In genomic region chr17:39939588-39940419, GRCh38 we compare ENCODE assay signal across 1 cellular context.
TF ChIP-seq lines count a peak whose summit lies in the region.

No MANE protein-coding gene starts in this region.

TF ChIP-seq in K562, 482 proteins besides CTCF, POLR2A, EP300 and RAD21 (continued from another document and continues in another):
- TF ChIP-seq ZBTB43 (CRISPR knock-in tag; IDR thresholded peaks at IDR 0.05) = no peak
- TF ChIP-seq JUND (IDR thresholded peaks at IDR 0.05; ENCODE audit: borderline replicate concordance, low read depth, low read length) = peak; percentile 75
- peak; percentile 65; the same call in 2 of the 3 replicates for TF ChIP-seq JUND (tag; IDR thresholded peaks at IDR 0.05; ENCODE audit: borderline replicate concordance, low read depth, low read length)
- TF ChIP-seq ZNF134 (CRISPR knock-in tag; conservative IDR thresholded peaks at IDR 0.05) = peak; percentile 73
- TF ChIP-seq CXXC5 (CRISPR knock-in tag; IDR thresholded peaks at IDR 0.05) = no peak
- no peak for TF ChIP-seq ETV6 (IDR thresholded peaks at IDR 0.05; ENCODE audit: borderline replicate concordance in 1 of 2, low read depth in 2 of 2, low read length in 1 of 2)
- no peak for TF ChIP-seq ETV6 (CRISPR knock-in tag; IDR thresholded peaks at IDR 0.05; ENCODE audit: borderline replicate concordance)
- TF ChIP-seq MAX (CRISPR knock-in tag; IDR thresholded peaks at IDR 0.05) = peak; percentile 52; the same call in 1 of the 2 replicates
- TF ChIP-seq ZBTB5 (IDR thresholded peaks at IDR 0.05) = no peak
- TF ChIP-seq ZNF311 (CRISPR knock-in tag; IDR thresholded peaks at IDR 0.05) = no peak
- 0 out of 4 replicates have a peak, but pooled peaks of 1 of the 2 experiments have one; percentile 57 for TF ChIP-seq ZNF318 (IDR thresholded peaks at IDR 0.05; ENCODE audit: borderline replicate concordance in 1 of 2, low read depth in 1 of 2)
- no peak for TF ChIP-seq IFI16 (CRISPR knock-in tag; IDR thresholded peaks at IDR 0.05)
- TF ChIP-seq NCOA1 (IDR thresholded peaks at IDR 0.05; ENCODE audit: low read depth) = no peak
- peak; percentile 63; the same call in 1 of the 2 replicates for TF ChIP-seq ZBTB17 (CRISPR knock-in tag; IDR thresholded peaks at IDR 0.05)
- TF ChIP-seq PREB (CRISPR knock-in tag; IDR thresholded peaks at IDR 0.05) = no peak
- TF ChIP-seq BMI1 (IDR thresholded peaks at IDR 0.05; ENCODE audit: low read length) = no peak
- no peak for TF ChIP-seq RREB1 (CRISPR knock-in tag; IDR thresholded peaks at IDR 0.05)
- TF ChIP-seq CC2D1A (IDR thresholded peaks at IDR 0.05) = no peak
- TF ChIP-seq MYNN (IDR thresholded peaks at IDR 0.05) = no peak
- TF ChIP-seq MYNN (CRISPR knock-in tag; IDR thresholded peaks at IDR 0.05) = no peak
- TF ChIP-seq AFF4 (CRISPR knock-in tag; IDR thresholded peaks at IDR 0.05) = no peak
- no peak for TF ChIP-seq HNRNPLL (IDR thresholded peaks at IDR 0.05; ENCODE audit: low read depth, low read length, poor library complexity, severe bottlenecking)
- TF ChIP-seq ETS1 (conservative IDR thresholded peaks at IDR 0.05; ENCODE audit: control insufficient read depth, low read depth, low read length) = no peak
- no peak for TF ChIP-seq NR4A1 (CRISPR knock-in tag; IDR thresholded peaks at IDR 0.05)
- no peak for TF ChIP-seq NR4A1 (tag; IDR thresholded peaks at IDR 0.05)
- TF ChIP-seq YY1 (IDR thresholded peaks at IDR 0.05; ENCODE audit: borderline replicate concordance in 1 of 3, control insufficient read depth in 1 of 3, extremely low read depth in 1 of 3, insufficient read depth in 3 of 3, insufficient read length in 1 of 3, insufficient replicate concordance in 2 of 3, low read depth in 1 of 3, low read length in 2 of 3) = no peak
- TF ChIP-seq HNRNPK (IDR thresholded peaks at IDR 0.05; ENCODE audit: low read depth, low read length, poor library complexity, severe bottlenecking) = no peak
- TF ChIP-seq ZNF197 (CRISPR knock-in tag; IDR thresholded peaks at IDR 0.05; ENCODE audit: low read depth) = no peak
- no peak for TF ChIP-seq DMBX1 (CRISPR knock-in tag; IDR thresholded peaks at IDR 0.05; ENCODE audit: borderline replicate concordance)
